Comparison of ENCODE assay signal across 29 cellular contexts in genomic region chr20:5451643-5452210, GRCh38.
"Had no signal": no experiment of that assay in that cellular context is flagged by ENCODE, and none has a peak within 500 bp of the region (broad histone marks: within the 10 kb centered on the region; RNA-seq: fewer than 3 reads in every experiment).

No MANE protein-coding gene starts in this region.

- H3K27ac ChIP-seq: ascending aorta, breast epithelium, cardiac muscle cell, colonic mucosa, epithelial cell of prostate, esophagus squamous epithelium, gastroesophageal sphincter had no signal

- DNase-seq: activated CD4-positive, alpha-beta memory T cell treated with anti-CD3 and anti-CD28 coated beads, Interleukin-2, amount 10 ng/mL, durations not matched to agents 7 days and 5 days; activated CD4-positive, alpha-beta T cell treated with anti-CD3 and anti-CD28 coated beads for 1 hour; activated CD4-positive, alpha-beta T cell treated with anti-CD3 and anti-CD28 coated beads for 4 hours; activated CD4-positive, alpha-beta T cell treated with anti-CD3 and anti-CD28 coated beads, Interleukin-2, amount 10 ng/mL, durations not matched to agents 7 days and 5 days; activated CD4-positive, alpha-beta T cell treated with anti-CD3 and anti-CD28 coated beads, Interleukin-2, amount 50 U/mL, for 4 hours; activated CD8-positive, alpha-beta memory T cell treated with anti-CD3 and anti-CD28 coated beads, Interleukin-2, amount 50 U/mL, for 48 hours; activated gamma-delta T cell; activated naive CD4-positive, alpha-beta T cell; activated naive CD4-positive, alpha-beta T cell treated with anti-CD3 and anti-CD28 coated beads, Interleukin-2, amount 10 ng/mL, durations not matched to agents 7 days and 5 days; activated naive CD8-positive, alpha-beta T cell treated with anti-CD3 and anti-CD28 coated beads, Interleukin-2, amount 10 ng/mL, durations not matched to agents 7 days and 5 days; activated T-cell treated with anti-CD3 and anti-CD28 coated beads for 4 hours; activated T-cell treated with anti-CD3 and anti-CD28 coated beads, Interleukin-2, amount 50 U/mL, for 24 hours; activated T-cell treated with anti-CD3 and anti-CD28 coated beads, Interleukin-2, amount 50 U/mL, for 72 hours; central memory CD4-positive, alpha-beta T cell; cerebellar nuclear complex; colonic mucosa; effector CD8-positive, alpha-beta T cell; esophagus squamous epithelium; foreskin melanocyte; T-helper 17 cell; T1000 had no signal

- ATAC-seq: activated naive CD4-positive, alpha-beta T cell treated with anti-CD3 and anti-CD28 coated beads, Interleukin-2, amount 50 U/mL, for 72 hours; activated T-cell treated with anti-CD3 and anti-CD28 coated beads, Interleukin-2, amount 50 U/mL, for 72 hours; gastroesophageal sphincter; T-helper 17 cell had no signal

- H3K4me1 ChIP-seq: ascending aorta, breast epithelium, colonic mucosa, esophagus squamous epithelium, gastroesophageal sphincter had no signal

- H3K9me3 ChIP-seq: ascending aorta, breast epithelium, colonic mucosa, esophagus squamous epithelium, gastroesophageal sphincter had no signal

- H3K27me3 ChIP-seq: ascending aorta, breast epithelium, cardiac muscle cell, colonic mucosa had no signal

- FAIRE-seq: endometrium, endothelial cell of umbilical vein had no signal

- H3K4me3 ChIP-seq: ascending aorta, breast epithelium, cardiac muscle cell, colonic mucosa, esophagus squamous epithelium, gastroesophageal sphincter had no signal

- H3K36me3 ChIP-seq: ascending aorta, breast epithelium, cardiac muscle cell, colonic mucosa, esophagus squamous epithelium, gastroesophageal sphincter had no signal
